10 cellular contexts compared by ENCODE assay signal in genomic region chr4:156889616-156890594, GRCh38.
DNase-seq lines count a peak whose midpoint lies in the region; ATAC-seq and TF ChIP-seq lines count a peak whose summit lies in the region.
"Had no signal": no experiment of that assay in that cellular context is flagged by ENCODE, and none has a peak within 500 bp of the region (broad histone marks: within the 10 kb centered on the region; RNA-seq: fewer than 3 reads in every experiment).

No MANE protein-coding gene starts in this region.

- H3K4me1 ChIP-seq in SK-N-SH (ENCODE audit: control insufficient read depth in 1 of 2, insufficient read depth in 2 of 2, low read depth in 1 of 2, low read length in 1 of 2) = peaks cover 0 to 29% of the 10 kb centered on the region in 2 experiments; a peak in 2 of 4 replicates
- peaks cover 0 to 1% of the 10 kb centered on the region in 2 donors for H3K4me1 ChIP-seq in aorta (ENCODE audit: control insufficient read depth in 1 of 2, insufficient read depth in 2 of 2, low read length in 2 of 2)

- POLR2A ChIA-PET in SK-N-SH (lab: Yijun Ruan, JAX) = no interaction called here

- TF ChIP-seq RAD21 in SK-N-SH (IDR thresholded peaks at IDR 0.05; ENCODE audit: low read length) = no peak

- no peak overlapping the region for H3K4me2 ChIP-seq in SK-N-SH

- CTCF ChIA-PET in SK-N-SH (lab: Yijun Ruan, JAX) = interaction anchor here (1.2 kb wide), 1 partner anchor 11 kb away, joined by 3 read pairs; no protein-coding TSS in a partner anchor

- H3K27me3 ChIP-seq in SK-N-SH (ENCODE audit: insufficient read depth) (no peaks in the 10 kb centered on the region), aorta (ENCODE audit: control insufficient read depth in 1 of 2, insufficient read depth in 2 of 2, low read length in 1 of 2) (no peaks in the 10 kb centered on the region)

- peaks cover 93% of the 10 kb centered on the region for H3K79me2 ChIP-seq in SK-N-SH (ENCODE audit: insufficient read depth)

- H4K20me1 ChIP-seq in SK-N-SH (ENCODE audit: insufficient read depth) = no peaks in the 10 kb centered on the region

- H3K9me2 ChIP-seq in SK-N-SH = no peaks in the 10 kb centered on the region

- no peak for DNase-seq in SK-N-SH
- peak; percentile 79 to 94 for DNase-seq in cardiac fibroblast (ENCODE audit: low read depth in 2 of 2)
- peak; percentile 32 for DNase-seq in left kidney (ENCODE audit: low read depth, low spot score)
- DNase-seq in aorta = peak in 1 of 2 donors; percentile 77
- DNase-seq in activated naive CD4-positive, alpha-beta T cell (lab: John Stamatoyannopoulos, UW) = no peak
- DNase-seq in activated CD4-positive, alpha-beta T cell treated with anti-CD3 and anti-CD28 coated beads, Interleukin-2, amount 50 U/mL, for 4 hours = no peak
- DNase-seq in SIG-M5 (lab: John Stamatoyannopoulos, UW) = no peak
- DNase-seq: NCI-H774 had no signal

- TF ChIP-seq CTCF in SK-N-SH (IDR thresholded peaks at IDR 0.05) (no peak), cardiac fibroblast (IDR thresholded peaks at IDR 0.05; ENCODE audit: low read depth, low read length) (no peak)

- H3F3A ChIP-seq in SK-N-SH (replicated peaks; ENCODE audit: insufficient read depth) = peaks cover 37% of the 10 kb centered on the region

- H3K4me3 ChIP-seq in SK-N-SH (ENCODE audit: low read depth in 2 of 2, low read length in 1 of 2) (no peak overlapping the region), cardiac fibroblast (replicated peaks in 1 of 2; ENCODE audit: low read depth in 2 of 2, low read length in 2 of 2) (no peak overlapping the region), aorta (ENCODE audit: low read length in 2 of 2) (no peak overlapping the region)

- intact Hi-C loops in aorta (cut with DNase I) = no loop called here

- H2AFZ ChIP-seq in SK-N-SH (ENCODE audit: low read depth) = no peak overlapping the region

- H3K27ac ChIP-seq in SK-N-SH (ENCODE audit: low read depth in 2 of 2, low read length in 1 of 2) (peak overlapping the region in 1 of 2 experiments; percentile 41; a peak in 2 of 4 replicates), aorta (ENCODE audit: low read depth in 1 of 2, low read length in 2 of 2) (peak overlapping the region in 1 of 2 donors; percentile 6)
- H3K27ac ChIP-seq: 22Rv1 had no signal

- H3K9me3 ChIP-seq in SK-N-SH (peaks cover 7% of the 10 kb centered on the region; the same call in 1 of the 2 replicates), aorta (ENCODE audit: control insufficient read depth, low read length) (no peaks in the 10 kb centered on the region)

- H3K36me3 ChIP-seq in SK-N-SH (replicated peaks in 1 of 2; ENCODE audit: control insufficient read depth in 1 of 2, insufficient read depth in 2 of 2, low read length in 1 of 2) (peaks cover 0 to 12% of the 10 kb centered on the region in 2 experiments), aorta (ENCODE audit: control insufficient read depth in 1 of 2, insufficient read depth in 2 of 2, low read length in 1 of 2) (no peaks in the 10 kb centered on the region)

- peak; percentile 25 for ATAC-seq in SK-N-SH treated with all-trans-retinoic acid at 6 μM for 48 hours
- ATAC-seq in aorta (ENCODE audit: low FRiP score) = peak; percentile 56

- no peak overlapping the region for H3K9ac ChIP-seq in SK-N-SH

- WGBS in SK-N-SH (ENCODE audit: low lambda C conversion rate) = 70% methylated on average over 8 of the region's 8 CpGs
- 49 to 54% methylated on average over 8 of the region's 8 CpGs for WGBS in aorta, 2 donors

- no peak for TF ChIP-seq EP300 in SK-N-SH (IDR thresholded peaks at IDR 0.05; ENCODE audit: borderline replicate concordance in 1 of 2, low read depth in 1 of 2, low read length in 1 of 2)

TF ChIP-seq in SK-N-SH treated with all-trans-retinoic acid at 6 μM for 48 hours, 23 proteins besides CTCF, POLR2A, EP300 and RAD21:
- TF ChIP-seq, protein P1, sequence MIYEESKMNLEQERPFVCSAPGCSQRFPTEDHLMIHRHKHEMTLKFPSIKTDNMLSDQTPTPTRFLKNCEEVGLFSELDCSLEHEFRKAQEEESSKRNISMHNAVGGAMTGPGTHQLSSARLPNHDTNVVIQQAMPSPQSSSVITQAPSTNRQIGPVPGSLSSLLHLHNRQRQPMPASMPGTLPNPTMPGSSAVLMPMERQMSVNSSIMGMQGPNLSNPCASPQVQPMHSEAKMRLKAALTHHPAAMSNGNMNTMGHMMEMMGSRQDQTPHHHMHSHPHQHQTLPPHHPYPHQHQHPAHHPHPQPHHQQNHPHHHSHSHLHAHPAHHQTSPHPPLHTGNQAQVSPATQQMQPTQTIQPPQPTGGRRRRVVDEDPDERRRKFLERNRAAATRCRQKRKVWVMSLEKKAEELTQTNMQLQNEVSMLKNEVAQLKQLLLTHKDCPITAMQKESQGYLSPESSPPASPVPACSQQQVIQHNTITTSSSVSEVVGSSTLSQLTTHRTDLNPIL (CRISPR knock-in tag; IDR thresholded peaks at IDR 0.05; ENCODE audit: low read depth) = no peak
- TF ChIP-seq CSDC2 (CRISPR knock-in tag; IDR thresholded peaks at IDR 0.05) = no peak
- TF ChIP-seq, protein P2, sequence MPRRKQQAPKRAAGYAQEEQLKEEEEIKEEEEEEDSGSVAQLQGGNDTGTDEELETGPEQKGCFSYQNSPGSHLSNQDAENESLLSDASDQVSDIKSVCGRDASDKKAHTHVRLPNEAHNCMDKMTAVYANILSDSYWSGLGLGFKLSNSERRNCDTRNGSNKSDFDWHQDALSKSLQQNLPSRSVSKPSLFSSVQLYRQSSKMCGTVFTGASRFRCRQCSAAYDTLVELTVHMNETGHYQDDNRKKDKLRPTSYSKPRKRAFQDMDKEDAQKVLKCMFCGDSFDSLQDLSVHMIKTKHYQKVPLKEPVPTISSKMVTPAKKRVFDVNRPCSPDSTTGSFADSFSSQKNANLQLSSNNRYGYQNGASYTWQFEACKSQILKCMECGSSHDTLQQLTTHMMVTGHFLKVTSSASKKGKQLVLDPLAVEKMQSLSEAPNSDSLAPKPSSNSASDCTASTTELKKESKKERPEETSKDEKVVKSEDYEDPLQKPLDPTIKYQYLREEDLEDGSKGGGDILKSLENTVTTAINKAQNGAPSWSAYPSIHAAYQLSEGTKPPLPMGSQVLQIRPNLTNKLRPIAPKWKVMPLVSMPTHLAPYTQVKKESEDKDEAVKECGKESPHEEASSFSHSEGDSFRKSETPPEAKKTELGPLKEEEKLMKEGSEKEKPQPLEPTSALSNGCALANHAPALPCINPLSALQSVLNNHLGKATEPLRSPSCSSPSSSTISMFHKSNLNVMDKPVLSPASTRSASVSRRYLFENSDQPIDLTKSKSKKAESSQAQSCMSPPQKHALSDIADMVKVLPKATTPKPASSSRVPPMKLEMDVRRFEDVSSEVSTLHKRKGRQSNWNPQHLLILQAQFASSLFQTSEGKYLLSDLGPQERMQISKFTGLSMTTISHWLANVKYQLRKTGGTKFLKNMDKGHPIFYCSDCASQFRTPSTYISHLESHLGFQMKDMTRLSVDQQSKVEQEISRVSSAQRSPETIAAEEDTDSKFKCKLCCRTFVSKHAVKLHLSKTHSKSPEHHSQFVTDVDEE (CRISPR knock-in tag; IDR thresholded peaks at IDR 0.05) = no peak

TF ChIP-seq in SK-N-SH, 30 proteins besides CTCF, POLR2A, EP300 and RAD21 (continues in another document):
- TF ChIP-seq ELF1 (IDR thresholded peaks at IDR 0.05) = no peak
- TF ChIP-seq POLR2AphosphoS5 (IDR thresholded peaks at IDR 0.05; ENCODE audit: low read depth, low read length) = no peak
- TF ChIP-seq TEAD4 (IDR thresholded peaks at IDR 0.05; ENCODE audit: borderline replicate concordance, insufficient read depth) = no peak
- no peak for TF ChIP-seq RXRA (IDR thresholded peaks at IDR 0.05; ENCODE audit: borderline replicate concordance, low read depth)
- TF ChIP-seq GATA2 (CRISPR knock-in tag; IDR thresholded peaks at IDR 0.05) = no peak
- no peak for TF ChIP-seq SIN3A (IDR thresholded peaks at IDR 0.05; ENCODE audit: borderline replicate concordance, low read depth, low read length)
- TF ChIP-seq RFX5 (IDR thresholded peaks at IDR 0.05; ENCODE audit: low read length) = no peak
- no peak for TF ChIP-seq TAF1 (IDR thresholded peaks at IDR 0.05; ENCODE audit: borderline replicate concordance, low read depth, low read length)
- no peak for TF ChIP-seq FOSL2 (IDR thresholded peaks at IDR 0.05; ENCODE audit: borderline replicate concordance, low read depth)
- no peak for TF ChIP-seq TCF12 (IDR thresholded peaks at IDR 0.05)
- no peak for TF ChIP-seq NFIC (IDR thresholded peaks at IDR 0.05; ENCODE audit: borderline replicate concordance)
- TF ChIP-seq RCOR1 (IDR thresholded peaks at IDR 0.05; ENCODE audit: low read length) = no peak
- TF ChIP-seq, protein P3, sequence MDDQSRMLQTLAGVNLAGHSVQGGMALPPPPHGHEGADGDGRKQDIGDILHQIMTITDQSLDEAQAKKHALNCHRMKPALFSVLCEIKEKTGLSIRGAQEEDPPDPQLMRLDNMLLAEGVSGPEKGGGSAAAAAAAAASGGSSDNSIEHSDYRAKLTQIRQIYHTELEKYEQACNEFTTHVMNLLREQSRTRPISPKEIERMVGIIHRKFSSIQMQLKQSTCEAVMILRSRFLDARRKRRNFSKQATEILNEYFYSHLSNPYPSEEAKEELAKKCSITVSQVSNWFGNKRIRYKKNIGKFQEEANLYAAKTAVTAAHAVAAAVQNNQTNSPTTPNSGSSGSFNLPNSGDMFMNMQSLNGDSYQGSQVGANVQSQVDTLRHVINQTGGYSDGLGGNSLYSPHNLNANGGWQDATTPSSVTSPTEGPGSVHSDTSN (IDR thresholded peaks at IDR 0.05) = no peak
- TF ChIP-seq, protein P4, sequence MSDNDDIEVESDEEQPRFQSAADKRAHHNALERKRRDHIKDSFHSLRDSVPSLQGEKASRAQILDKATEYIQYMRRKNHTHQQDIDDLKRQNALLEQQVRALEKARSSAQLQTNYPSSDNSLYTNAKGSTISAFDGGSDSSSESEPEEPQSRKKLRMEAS (IDR thresholded peaks at IDR 0.05; ENCODE audit: low read depth) = no peak
- no peak for TF ChIP-seq MXI1 (IDR thresholded peaks at IDR 0.05; ENCODE audit: low read depth, low read length)
- TF ChIP-seq FOXM1 (IDR thresholded peaks at IDR 0.05; ENCODE audit: low read depth) = no peak
- TF ChIP-seq EZH2phosphoT487 (IDR thresholded peaks at IDR 0.05; ENCODE audit: borderline replicate concordance, low read depth) = no peak

Comparison
In these comparisons a context has a peak if more than half of its experiments do, and no peak if none do; other contexts are left out.
1. DNase-seq: peak in cardiac fibroblast (2 of 2) and left kidney (single experiment); none in SK-N-SH (single experiment), activated naive CD4-positive, alpha-beta T cell (0 of 4), activated CD4-positive, alpha-beta T cell treated with anti-CD3 and anti-CD28 coated beads, Interleukin-2, amount 50 U/mL, for 4 hours (0 of 2) and SIG-M5 (single experiment).